1 cellular context compared by ENCODE assay signal in genomic region chr3:179181021-179181472, GRCh38.
TF ChIP-seq lines count a peak whose summit lies in the region.

No MANE protein-coding gene starts in this region.

TF ChIP-seq in GM23338, 12 proteins besides CTCF, POLR2A, EP300 and RAD21 (continued from another document):
- TF ChIP-seq REST (IDR thresholded peaks at IDR 0.05; ENCODE audit: unreplicated experiment) = no peak
